ENCODE assay signal across 17 cellular contexts in genomic region chr15:59001946-59002345, GRCh38. TPM values are rescaled to one million over a fixed set of nuclear protein-coding genes. Genes with fewer than 3 reads are reported as not detected.
A peak's percentile ranks its signal among the peaks of the same experiment; 100 is the strongest.
DNase-seq lines count a peak whose midpoint lies in the region; ATAC-seq, FAIRE-seq and TF ChIP-seq lines count a peak whose summit lies in the region.
"Had no signal": no experiment of that assay in that cellular context is flagged by ENCODE, and none has a peak within 500 bp of the region (broad histone marks: within the 10 kb centered on the region; RNA-seq: fewer than 3 reads in every experiment).

No MANE protein-coding gene starts in this region.

- peak overlapping the region in 1 of 11 experiments; percentile 22; a peak in 1 of 22 replicates for H3K9ac ChIP-seq in BLaER1 treated with 17β-estradiol and CSF1 and Interleukin-3, amounts not matched to agents 10 nM and 100 nM

- TF ChIP-seq POLR2A in spleen (IDR thresholded peaks at IDR 0.05), result no peak

- no peaks in the 10 kb centered on the region for H3K27me3 Mint-ChIP-seq in activated naive CD8-positive, alpha-beta T cell treated with anti-CD3 and anti-CD28 coated beads, Interleukin-2, amount 50 U/mL, for 24 hours
- H3K27me3 Mint-ChIP-seq: CD4-positive, alpha-beta memory T cell had no signal

- no peak for ATAC-seq in activated naive CD8-positive, alpha-beta T cell treated with anti-CD3 and anti-CD28 coated beads, Interleukin-2, amount 50 U/mL, for 24 hours
- ATAC-seq in HG02973 (IDR thresholded peaks at IDR 0.05; ENCODE audit: unreplicated experiment), result no peak

- intact Hi-C loops in spleen (cut with DNase I; ENCODE audit: low total_unique reads), result no loop called here

- peaks cover 30% of the 10 kb centered on the region for H3K36me3 Mint-ChIP-seq in activated naive CD8-positive, alpha-beta T cell treated with anti-CD3 and anti-CD28 coated beads, Interleukin-2, amount 50 U/mL, for 24 hours (ENCODE audit: low read depth)

- H4K20me1 ChIP-seq in BLaER1 treated with 17β-estradiol and CSF1 and Interleukin-3, amounts not matched to agents 10 nM and 100 nM, result peaks cover 31 to 100% (median 64%) of the 10 kb centered on the region in 11 experiments; a peak in 21 of 22 replicates

- H3K9me3 Mint-ChIP-seq in activated naive CD8-positive, alpha-beta T cell treated with anti-CD3 and anti-CD28 coated beads, Interleukin-2, amount 50 U/mL, for 24 hours, result no peaks in the 10 kb centered on the region
- H3K9me3 Mint-ChIP-seq: CD4-positive, alpha-beta memory T cell had no signal

- TF ChIP-seq CTCF in HL-60 (IDR thresholded peaks at IDR 0.05; ENCODE audit: insufficient read depth, low read length) (no peak), spleen (IDR thresholded peaks at IDR 0.05 in 8 of 11, conservative IDR thresholded peaks at IDR 0.05 in 3 of 11) (no peak)

- H3K4me2 ChIP-seq in BLaER1 treated with 17β-estradiol and CSF1 and Interleukin-3, amounts not matched to agents 10 nM and 100 nM, result peak overlapping the region; percentile 6 to 78 (median 51); a peak in 18 of 22 replicates

- no peaks in the 10 kb centered on the region for H3K27me3 ChIP-seq in BLaER1 treated with 17β-estradiol and CSF1 and Interleukin-3, amounts not matched to agents 10 nM and 100 nM
- H3K27me3 ChIP-seq in HL-60 (ENCODE audit: insufficient read depth, poor library complexity, severe bottlenecking) (no peaks in the 10 kb centered on the region), spleen (replicated peaks in 1 of 7) (no peaks in the 10 kb centered on the region)

- peaks cover 19 to 93% (median 36%) of the 10 kb centered on the region in 10 experiments for H3K4me1 ChIP-seq in BLaER1 treated with 17β-estradiol and CSF1 and Interleukin-3, amounts not matched to agents 10 nM and 100 nM
- H3K4me1 ChIP-seq in spleen, result peaks cover 0 to 92% (median 64%) of the 10 kb centered on the region in 6 donors

- H3K27ac ChIP-seq in BLaER1 treated with 17β-estradiol and CSF1 and Interleukin-3, amounts not matched to agents 10 nM and 100 nM, result peak overlapping the region in 9 of 11 experiments; percentile 26 to 84 (median 66); a peak in 16 of 22 replicates
- peak overlapping the region; percentile 81 for H3K27ac ChIP-seq in HL-60 (replicated peaks)
- H3K27ac ChIP-seq in spleen, result peak overlapping the region in 7 of 8 donors; percentile 45 to 84 (median 81)
- H3K27ac ChIP-seq: SK-N-MC had no signal

- no peak overlapping the region for H3K4me3 Mint-ChIP-seq in activated naive CD8-positive, alpha-beta T cell treated with anti-CD3 and anti-CD28 coated beads, Interleukin-2, amount 50 U/mL, for 24 hours

- WGBS in spleen, 5 donors, result 81 to 91% (median 83%) methylated on average over 5 of the region's 5 CpGs

- DNase-seq in HL-60 (ENCODE audit: low read depth in 1 of 2, low spot score in 1 of 2) (no peak), spleen (no peak), RCC 7860 (ENCODE audit: low spot score) (no peak), Ammon's horn (ENCODE audit: low spot score) (no peak), amygdala (lab: John Stamatoyannopoulos, UW) (no peak)
- DNase-seq in activated naive CD8-positive, alpha-beta T cell treated with anti-CD3 and anti-CD28 coated beads, Interleukin-2, amount 50 U/mL, for 24 hours, result no peak
- DNase-seq: CD4-positive, alpha-beta memory T cell; DMS153; NCI-H1417 treated with DMSO at 0.1 percent for 48 hours; NCI-H187 treated with DMSO at 0.1 percent for 48 hours; NCI-H226; NCI-H526 treated with DMSO at 0.1 percent for 48 hours; NK-92 treated with Interleukin-12 subunit alpha and Interleukin-12 subunit beta, amount 100 ng/mL, for 24 hours; SHP77 had no signal

- H3K36me3 ChIP-seq in BLaER1 treated with 17β-estradiol and CSF1 and Interleukin-3, amounts not matched to agents 10 nM and 100 nM, result peaks cover 34 to 84% (median 64%) of the 10 kb centered on the region in 11 experiments
- H3K36me3 ChIP-seq in spleen, result peaks cover 0 to 31% (median 5%) of the 10 kb centered on the region in 6 donors

- H3K9me3 ChIP-seq in BLaER1 treated with 17β-estradiol and CSF1 and Interleukin-3, amounts not matched to agents 10 nM and 100 nM (replicated peaks in 1 of 11), result peaks cover 0 to 14% (median 0%) of the 10 kb centered on the region in 11 experiments; a peak in 4 of 22 replicates
- no peaks in the 10 kb centered on the region for H3K9me3 ChIP-seq in spleen

- no peak for FAIRE-seq in RCC 7860 (lab: Jason Lieb, UNC)

- H3K4me3 ChIP-seq in BLaER1 treated with 17β-estradiol and CSF1 and Interleukin-3, amounts not matched to agents 10 nM and 100 nM, result no peak overlapping the region
- H3K4me3 ChIP-seq in HL-60 (replicated peaks; ENCODE audit: insufficient read depth, low read length) (no peak overlapping the region), spleen (no peak overlapping the region)
- H3K4me3 ChIP-seq: SK-N-MC had no signal

- peak overlapping the region; percentile 43 for H3K27ac Mint-ChIP-seq in activated naive CD8-positive, alpha-beta T cell treated with anti-CD3 and anti-CD28 coated beads, Interleukin-2, amount 50 U/mL, for 24 hours

- H3K4me1 Mint-ChIP-seq in activated naive CD8-positive, alpha-beta T cell treated with anti-CD3 and anti-CD28 coated beads, Interleukin-2, amount 50 U/mL, for 24 hours, result peaks cover 44% of the 10 kb centered on the region

RNA-seq across cellular contexts. Expression of gene RNF111, which starts 14.5 kb away (rescaled TPM):
- total RNA-seq in spleen, result 10 to 100 TPM; 33.6 to 68.2 (median 51.7) TPM
- polyA plus RNA-seq in spleen, result 10 to 100 TPM; 10.5 to 14.9 (median 13.5) TPM
